ENCODE assay signal across 26 cellular contexts in genomic region chr6:129633529-129633928, GRCh38.
DNase-seq lines count a peak whose midpoint lies in the region; ATAC-seq, FAIRE-seq and TF ChIP-seq lines count a peak whose summit lies in the region.
"Had no signal": no experiment of that assay in that cellular context is flagged by ENCODE, and none has a peak within 500 bp of the region (broad histone marks: within the 10 kb centered on the region; RNA-seq: fewer than 3 reads in every experiment).

No MANE protein-coding gene starts in this region.

- no peak overlapping the region for H3K9ac ChIP-seq in HUES6 (ENCODE audit: low read length)
- H3K9ac ChIP-seq in K562 (ENCODE audit: insufficient read depth in 1 of 2, low read depth in 2 of 2, low read length in 2 of 2), result no peak overlapping the region
- H3K9ac ChIP-seq: BLaER1 had no signal

- H3K27ac Mint-ChIP-seq in HFFc6, result peak overlapping the region; percentile 70; the same call in 1 of the 2 replicates
- H3K27ac Mint-ChIP-seq: CD14-positive monocyte; CD4-positive, alpha-beta memory T cell; CD4-positive, CD25-positive, alpha-beta regulatory T cell; CD8-positive, alpha-beta memory T cell had no signal

- no peak overlapping the region for H3K4me2 ChIP-seq in K562 (ENCODE audit: insufficient read depth, low read length)
- H3K4me2 ChIP-seq in PC-9, result no peak overlapping the region
- H3K4me2 ChIP-seq: BLaER1 had no signal

- H3K9me1 ChIP-seq in K562 (ENCODE audit: control insufficient read depth, insufficient read depth, low read length), result no peaks in the 10 kb centered on the region

- H3K27me3 ChIP-seq in HUES6 (ENCODE audit: control insufficient read depth, insufficient read depth, low read length) (no peaks in the 10 kb centered on the region), K562 (ENCODE audit: control insufficient read depth in 2 of 2, insufficient read depth in 2 of 2, low read length in 2 of 2) (no peaks in the 10 kb centered on the region), PC-9 (ENCODE audit: insufficient read depth, low read depth) (no peaks in the 10 kb centered on the region)
- H3K27me3 ChIP-seq: BE2C, BLaER1 had no signal

- H3K36me3 Mint-ChIP-seq in HFFc6 (ENCODE audit: low read depth), result peaks cover 47% of the 10 kb centered on the region

- H2AFZ ChIP-seq in K562 (ENCODE audit: low read depth, low read length) (no peak overlapping the region), PC-9 (no peak overlapping the region)

- H3K4me1 ChIP-seq in HUES6 (ENCODE audit: control insufficient read depth, insufficient read depth, low read length), result 0 out of 2 replicates have a peak, but pooled peaks cover 3% of the 10 kb centered on the region
- no peaks in the 10 kb centered on the region for H3K4me1 ChIP-seq in K562 (replicated peaks in 1 of 2; ENCODE audit: control insufficient read depth in 2 of 2, insufficient read depth in 2 of 2, low read length in 2 of 2)
- H3K4me1 ChIP-seq in PC-9 (replicated peaks; ENCODE audit: insufficient read depth), result no peaks in the 10 kb centered on the region
- H3K4me1 ChIP-seq: BE2C, BLaER1 had no signal

- no peak overlapping the region for H3K4me3 Mint-ChIP-seq in HFFc6
- H3K4me3 Mint-ChIP-seq: CD14-positive monocyte; CD4-positive, alpha-beta memory T cell; CD4-positive, CD25-positive, alpha-beta regulatory T cell; CD8-positive, alpha-beta memory T cell had no signal

- no peak for FAIRE-seq in K562 (lab: Jason Lieb, UNC)
- FAIRE-seq: A204.1, GM12878, GM12892, GM18507 had no signal

- H3K4me1 Mint-ChIP-seq in HFFc6 (ENCODE audit: low read depth), result peaks cover 52% of the 10 kb centered on the region

- CTCF ChIA-PET in K562 (lab: Yijun Ruan, JAX; ENCODE audit: low intra/inter-chr PET ratio), result no interaction called here
- CTCF ChIA-PET in PC-9 (lab: Charles Lee), result no interaction called here

- peaks cover 2% of the 10 kb centered on the region for H3K27me3 Mint-ChIP-seq in HFFc6 (ENCODE audit: insufficient read depth)
- H3K27me3 Mint-ChIP-seq: CD4-positive, alpha-beta memory T cell; CD4-positive, CD25-positive, alpha-beta regulatory T cell had no signal

- POLR2A ChIA-PET in K562 (lab: Yijun Ruan, JAX), result interaction anchor here (0.7 to 1.2 kb wide), 2 partner anchors 24 to 179 kb away, joined by 3 read pairs; no protein-coding TSS in a partner anchor
- POLR2A ChIA-PET in PC-9 (lab: Charles Lee; ENCODE audit: unreplicated experiment), result interaction anchor here (0.6 kb wide), 1 partner anchor 20 kb away, joined by 3 read pairs; no protein-coding TSS in a partner anchor

- H3K79me2 ChIP-seq in K562 (ENCODE audit: control insufficient read depth, insufficient read depth, low read length) (no peaks in the 10 kb centered on the region), PC-9 (ENCODE audit: low read depth) (no peaks in the 10 kb centered on the region)

- DNase-seq in HFFc6 (no peak), K562 (ENCODE audit: extremely low read depth in 1 of 4, low spot score in 3 of 4) (no peak), PC-9 (no peak)
- DNase-seq in activated CD8-positive, alpha-beta memory T cell treated with anti-CD3 and anti-CD28 coated beads for 24 hours, result no peak
- DNase-seq: 8988T; ACHN; BE2C; C1 segment of cervical spinal cord; CD4-positive, alpha-beta memory T cell; CD4-positive, CD25-positive, alpha-beta regulatory T cell; CD8-positive, alpha-beta memory T cell; COR-L47; DMS 273 treated with DMSO at 0.1 percent for 48 hours; DMS153; DMS53; DMS79; DND-41; EL; GDM1 had no signal

- H3K36me3 ChIP-seq in HUES6 (ENCODE audit: control insufficient read depth, insufficient read depth, low read length) (no peaks in the 10 kb centered on the region), K562 (ENCODE audit: control insufficient read depth, insufficient read depth, low read length) (peaks cover 30% of the 10 kb centered on the region), PC-9 (ENCODE audit: low read depth) (no peaks in the 10 kb centered on the region)
- H3K36me3 ChIP-seq: BE2C had no signal

- no peaks in the 10 kb centered on the region for H4K20me1 ChIP-seq in K562 (replicated peaks; ENCODE audit: control insufficient read depth, insufficient read depth, low read length)
- H4K20me1 ChIP-seq in PC-9 (ENCODE audit: insufficient read depth), result no peaks in the 10 kb centered on the region
- H4K20me1 ChIP-seq: BLaER1 had no signal

- no peak for TF ChIP-seq RAD21 in K562 (CRISPR knock-in tag; conservative IDR thresholded peaks at IDR 0.05 in 1 of 2, IDR thresholded peaks at IDR 0.05 in 1 of 2)

- intact Hi-C loops in K562 (cut with micrococcal nuclease) (no loop called here), PC-9 (cut with micrococcal nuclease; ENCODE audit: unreplicated experiment) (no loop called here)

- TF ChIP-seq CTCF in HFFc6 (IDR thresholded peaks at IDR 0.05), result no peak
- no peak for TF ChIP-seq CTCF in K562 (IDR thresholded peaks at IDR 0.05 in 2 of 3, conservative IDR thresholded peaks at IDR 0.05 in 1 of 3; ENCODE audit: insufficient read depth in 2 of 3, low read depth in 1 of 3, low read length in 3 of 3)
- TF ChIP-seq CTCF in PC-9 (conservative IDR thresholded peaks at IDR 0.05), result no peak

- no peak for ATAC-seq in K562

- no peak overlapping the region for H3K4me3 ChIP-seq in HUES6 (ENCODE audit: low read depth, low read length)
- no peak overlapping the region for H3K4me3 ChIP-seq in K562
- no peak overlapping the region for H3K4me3 ChIP-seq in PC-9
- H3K4me3 ChIP-seq: BLaER1, GM12878 had no signal

- BruUV-seq in K562 (replicated peaks; lab: Mats Ljungman, UMichigan), result no TSS peak
- BruUV-seq in PC-9 (replicated peaks; lab: Mats Ljungman, UMichigan), result no TSS peak

- no peaks in the 10 kb centered on the region for H3F3A ChIP-seq in PC-9 (ENCODE audit: insufficient read depth, low read depth)

- no peak for TF ChIP-seq POLR2A in K562 (conservative IDR thresholded peaks at IDR 0.05)

- in situ Hi-C loops in K562 (cut with MboI), result no loop called here

- no peak for TF ChIP-seq EP300 in K562 (IDR thresholded peaks at IDR 0.05; ENCODE audit: low read length)

- H3K9me3 Mint-ChIP-seq in HFFc6, result no peaks in the 10 kb centered on the region
- H3K9me3 Mint-ChIP-seq: CD14-positive monocyte; CD4-positive, alpha-beta memory T cell; CD4-positive, CD25-positive, alpha-beta regulatory T cell; CD8-positive, alpha-beta memory T cell had no signal

- 0 out of 2 replicates have a peak overlapping the region, but pooled peaks have one; percentile 34 for H3K27ac ChIP-seq in HUES6 (ENCODE audit: low read depth, low read length)
- H3K27ac ChIP-seq in K562 (ENCODE audit: extremely low read depth, low read depth, low read length), result no peak overlapping the region
- H3K27ac ChIP-seq in PC-9, result no peak overlapping the region
- H3K27ac ChIP-seq: BLaER1 had no signal

- no peaks in the 10 kb centered on the region for H3K9me2 ChIP-seq in PC-9 (ENCODE audit: insufficient read depth)

- H3K9me3 ChIP-seq in HUES6 (ENCODE audit: control insufficient read depth, insufficient read depth, low read depth, low read length) (no peaks in the 10 kb centered on the region), K562 (replicated peaks; ENCODE audit: control insufficient read depth, insufficient read depth, low read depth, low read length) (no peaks in the 10 kb centered on the region), PC-9 (ENCODE audit: insufficient read depth, low read depth) (no peaks in the 10 kb centered on the region)
- H3K9me3 ChIP-seq: BE2C, BLaER1 had no signal

- 81% methylated on average over 3 of the region's 3 CpGs for WGBS in K562 (ENCODE audit: insufficient coverage, low coverage, missing lambda C conversion rate)

TF ChIP-seq in K562, 482 proteins besides CTCF, POLR2A, EP300 and RAD21:
- TF ChIP-seq RBM25 (IDR thresholded peaks at IDR 0.05; ENCODE audit: low read depth, low read length, severe bottlenecking) (peak; percentile 80), BCOR (IDR thresholded peaks at IDR 0.05) (peak; percentile 65; the same call in 1 of the 2 replicates), C11orf30 (IDR thresholded peaks at IDR 0.05; ENCODE audit: low read depth) (no peak), KDM1A (IDR thresholded peaks at IDR 0.05) (peak in 1 of 2 experiments; percentile 21; a peak in 1 of 4 replicates), ZNF282 (CRISPR knock-in tag; IDR thresholded peaks at IDR 0.05) (no peak), ESRRB (CRISPR knock-in tag; IDR thresholded peaks at IDR 0.05; ENCODE audit: borderline replicate concordance) (no peak), ADNP (tag; IDR thresholded peaks at IDR 0.05) (peak; percentile 54), FOSL1 (tag; conservative IDR thresholded peaks at IDR 0.05) (no peak), TOE1 (IDR thresholded peaks at IDR 0.05; ENCODE audit: borderline replicate concordance) (no peak), TOE1 (CRISPR knock-in tag; IDR thresholded peaks at IDR 0.05; ENCODE audit: borderline replicate concordance, low read depth) (no peak), CHD4 (IDR thresholded peaks at IDR 0.05; ENCODE audit: insufficient read depth, insufficient replicate concordance, low read depth, low read length, poor library complexity, severe bottlenecking) (peak; percentile 70), CHD2 (IDR thresholded peaks at IDR 0.05; ENCODE audit: low read depth, low read length) (no peak), SRSF7 (optimal IDR thresholded peaks at IDR 0.05; ENCODE audit: low read depth, low read length) (no peak), IRF2 (CRISPR knock-in tag; IDR thresholded peaks at IDR 0.05) (no peak)
